ENCODE assay signal across 8 cellular contexts in genomic region chr10:105952153-105952552, GRCh38.
A peak's percentile ranks its signal among the peaks of the same experiment; 100 is the strongest.
DNase-seq lines count a peak whose midpoint lies in the region; ATAC-seq and TF ChIP-seq lines count a peak whose summit lies in the region.

No MANE protein-coding gene starts in this region.

- H3K4me3 ChIP-seq in HUES64 (ENCODE audit: low read length): no peak overlapping the region

- H3K9ac ChIP-seq in HUES64 (ENCODE audit: low read depth, low read length): no peak overlapping the region

- 36% methylated on average over 3 of the region's 3 CpGs for WGBS in HUES64

- H3K4me3 Mint-ChIP-seq in natural killer cell: no peak overlapping the region

- H3K27me3 Mint-ChIP-seq in natural killer cell (ENCODE audit: low read depth in 2 of 2): no peaks in the 10 kb centered on the region

- no peak for TF ChIP-seq CTCF in natural killer cell (IDR thresholded peaks at IDR 0.05)

- intact Hi-C loops in natural killer cell (cut with micrococcal nuclease): no loop called here

- H3K36me3 Mint-ChIP-seq in natural killer cell: no peaks in the 10 kb centered on the region

- ATAC-seq in GM21529 (IDR thresholded peaks at IDR 0.05; ENCODE audit: unreplicated experiment) (peak; percentile 92), natural killer cell (no peak)

- peaks cover 2 to 6% of the 10 kb centered on the region in 2 donors for H3K9me3 Mint-ChIP-seq in natural killer cell

- H3K27ac ChIP-seq in HUES64 (ENCODE audit: low read depth, low read length) (peak overlapping the region; percentile 22; the same call in 1 of the 2 replicates), epithelial cell of prostate (no peak overlapping the region)

- no peaks in the 10 kb centered on the region for H3K27me3 ChIP-seq in HUES64 (ENCODE audit: insufficient read depth, low read length)

- H3K9me3 ChIP-seq in HUES64 (ENCODE audit: insufficient read depth, low read depth, low read length): no peaks in the 10 kb centered on the region

- H3K36me3 ChIP-seq in HUES64 (ENCODE audit: insufficient read depth, low read length): no peaks in the 10 kb centered on the region

- peaks cover 10% of the 10 kb centered on the region for H3K4me1 ChIP-seq in HUES64 (ENCODE audit: insufficient read depth, low read length)

- DNase-seq in ELR (ENCODE audit: low read depth) (peak; percentile 4), epithelial cell of prostate (ENCODE audit: low read depth, low spot score) (peak; percentile 43), non-pigmented ciliary epithelial cell (ENCODE audit: low read depth) (peak; percentile 18), activated T-cell treated with anti-CD3 and anti-CD28 coated beads for 4 hours (no peak), natural killer cell (no peak), epidermal melanocyte (ENCODE audit: insufficient read length, low spot score) (no peak)

- no peaks in the 10 kb centered on the region for H3K4me1 Mint-ChIP-seq in natural killer cell

- no peak overlapping the region for H3K27ac Mint-ChIP-seq in natural killer cell

Comparison
In these comparisons a context has a peak if more than half of its experiments do, and no peak if none do; other contexts are left out.
1. DNase-seq: peak in ELR (single experiment), epithelial cell of prostate (single experiment) and non-pigmented ciliary epithelial cell (single experiment); none in activated T-cell treated with anti-CD3 and anti-CD28 coated beads for 4 hours (single experiment), natural killer cell (single experiment) and epidermal melanocyte (single experiment).